8 cellular contexts compared by ENCODE assay signal in genomic region chr9:129962889-129963703, GRCh38.
DNase-seq lines count a peak whose midpoint lies in the region; ATAC-seq, FAIRE-seq and TF ChIP-seq lines count a peak whose summit lies in the region.

No MANE protein-coding gene starts in this region.

- no peaks in the 10 kb centered on the region for H3K79me2 ChIP-seq in mammary epithelial cell (ENCODE audit: insufficient read depth, low read length)

- dilution Hi-C loops in mammary epithelial cell (cut with HindIII; ENCODE audit: low sequenced_read_pairs), result no loop called here

- CTCF ChIA-PET in mammary epithelial cell (lab: Charles Lee; ENCODE audit: low non-redundant PET), result no interaction called here

- no peak for FAIRE-seq in kidney (lab: Jason Lieb, UNC)

- intact Hi-C loops in mammary epithelial cell (cut with micrococcal nuclease) (loop anchor here (2.0 to 5.0 kb wide), 2 partner anchors 76 to 80 kb away; partner anchors contain the start of gene FNBP1), kidney (cut with DNase I) (no loop called here)

- H3K4me3 ChIP-seq in mammary epithelial cell (replicated peaks in 1 of 3; ENCODE audit: insufficient read depth in 1 of 3, low read depth in 2 of 3, low read length in 3 of 3) (peak overlapping the region; percentile 53 to 81 (median 60)), kidney (ENCODE audit: low read length in 2 of 2) (peak overlapping the region; percentile 78)

- ATAC-seq in HG03378 (IDR thresholded peaks at IDR 0.05; ENCODE audit: unreplicated experiment), result peak; percentile 80
- no peak for ATAC-seq in GM19397 (IDR thresholded peaks at IDR 0.05; ENCODE audit: unreplicated experiment)

- peak overlapping the region; percentile 88 for H3K4me2 ChIP-seq in mammary epithelial cell (ENCODE audit: insufficient read depth, low read depth, low read length)

- no peaks in the 10 kb centered on the region for H3K36me3 ChIP-seq in mammary epithelial cell (ENCODE audit: insufficient read depth, low read length)
- H3K36me3 ChIP-seq in kidney (ENCODE audit: control insufficient read depth in 1 of 2, insufficient read depth in 2 of 2, low read length in 2 of 2), result no peaks in the 10 kb centered on the region

- DNase-seq in NCI-H2107 (lab: John Stamatoyannopoulos, UW) (peak; percentile 1), NCI-H2107 treated with DMSO at 0.1 percent for 48 hours (lab: John Stamatoyannopoulos, UW; ENCODE audit: unreplicated experiment) (no peak), T-helper 22 cell (ENCODE audit: low read depth) (peak; percentile 74), mammary epithelial cell (peak; percentile 57), kidney (no peak)
- DNase-seq in stimulated activated CD4-positive, alpha-beta T cell treated with anti-CD3 and anti-CD28 coated beads, Interleukin-2, amount 100 ng/mL, for 48 hours, result peak; percentile 53 to 59

- H3K9ac ChIP-seq in mammary epithelial cell (ENCODE audit: insufficient read depth, low read length) (peak overlapping the region; percentile 83), kidney (ENCODE audit: low read length in 2 of 2) (peak overlapping the region; percentile 86 to 90)

- BruUV-seq in mammary epithelial cell (replicated peaks; lab: Mats Ljungman, UMichigan), result TSS peak; percentile 79

- peak overlapping the region; percentile 74 for H3K27ac ChIP-seq in mammary epithelial cell (ENCODE audit: insufficient read depth, low read depth, low read length)
- peak overlapping the region; percentile 80 to 92 for H3K27ac ChIP-seq in kidney (ENCODE audit: low read depth in 2 of 2, low read length in 2 of 2)

- H3K9me3 ChIP-seq in mammary epithelial cell (replicated peaks; ENCODE audit: insufficient read depth, low read length) (no peaks in the 10 kb centered on the region), kidney (ENCODE audit: control insufficient read depth in 1 of 2, low read length in 2 of 2) (no peaks in the 10 kb centered on the region)

- H4K20me1 ChIP-seq in mammary epithelial cell (ENCODE audit: insufficient read depth, low read length), result no peaks in the 10 kb centered on the region

- H3K27me3 ChIP-seq in mammary epithelial cell (ENCODE audit: insufficient read depth, low read length), result no peaks in the 10 kb centered on the region

- peaks cover 11% of the 10 kb centered on the region for H3K4me1 ChIP-seq in mammary epithelial cell (ENCODE audit: insufficient read depth, low read length)
- peaks cover 9 to 21% of the 10 kb centered on the region in 2 donors for H3K4me1 ChIP-seq in kidney (ENCODE audit: control insufficient read depth in 1 of 2, insufficient read depth in 1 of 2, low read depth in 1 of 2, low read length in 2 of 2)

- in situ Hi-C loops in mammary epithelial cell (cut with MboI; ENCODE audit: low sequenced_read_pairs in 2 of 2), result no loop called here

- H2AFZ ChIP-seq in mammary epithelial cell (ENCODE audit: low read depth, low read length), result peak overlapping the region; percentile 93

- WGBS in mammary epithelial cell (ENCODE audit: low coverage, missing lambda C conversion rate), result 13% methylated on average over 14 of the region's 14 CpGs

- TF ChIP-seq CTCF in mammary epithelial cell (conservative IDR thresholded peaks at IDR 0.05 in 1 of 2, IDR thresholded peaks at IDR 0.05 in 1 of 2; ENCODE audit: extremely low read depth in 1 of 2, insufficient read depth in 1 of 2, low read depth in 1 of 2, low read length in 2 of 2) (no peak), kidney (IDR thresholded peaks at IDR 0.05; ENCODE audit: borderline replicate concordance, extremely low read depth, insufficient read depth) (no peak)

Comparison
In these comparisons a context has a peak if more than half of its experiments do, and no peak if none do; other contexts are left out.
1. DNase-seq: peak in NCI-H2107 (single experiment), T-helper 22 cell (single experiment), mammary epithelial cell (single experiment) and stimulated activated CD4-positive, alpha-beta T cell treated with anti-CD3 and anti-CD28 coated beads, Interleukin-2, amount 100 ng/mL, for 48 hours (2 of 2); none in NCI-H2107 treated with DMSO at 0.1 percent for 48 hours (single experiment) and kidney (single experiment).